In genomic region chr17:77687417-77687816, GRCh38 we compare ENCODE assay signal across 17 cellular contexts.
A peak's percentile ranks its signal among the peaks of the same experiment; 100 is the strongest.
DNase-seq lines count a peak whose midpoint lies in the region; ATAC-seq and TF ChIP-seq lines count a peak whose summit lies in the region.
"Had no signal": no experiment of that assay in that cellular context is flagged by ENCODE, and none has a peak within 500 bp of the region (broad histone marks: within the 10 kb centered on the region; RNA-seq: fewer than 3 reads in every experiment).

No MANE protein-coding gene starts in this region.

- no peaks in the 10 kb centered on the region for H3K9me3 ChIP-seq in HEK293 (ENCODE audit: control insufficient read depth, insufficient read depth, low read depth, low read length)
- H3K9me3 ChIP-seq in right lobe of liver, result no peaks in the 10 kb centered on the region
- H3K9me3 ChIP-seq: HAP-1 had no signal

- TF ChIP-seq CTCF in HEK293 (tag by site-specific recombination; IDR thresholded peaks at IDR 0.05) (no peak), right lobe of liver (IDR thresholded peaks at IDR 0.05) (no peak)

- H3K4me3 ChIP-seq in HEK293 (ENCODE audit: low read depth, low read length), result no peak overlapping the region
- H3K4me3 ChIP-seq in right lobe of liver, result no peak overlapping the region
- H3K4me3 ChIP-seq: HAP-1 had no signal

- intact Hi-C loops in right lobe of liver (cut with DNase I), result no loop called here

- no peaks in the 10 kb centered on the region for H3K27me3 ChIP-seq in right lobe of liver

- DNase-seq in activated effector memory CD4-positive, alpha-beta T cell treated with anti-CD3 and anti-CD28 coated beads, Interleukin-2, amount 50 U/mL, for 16 hours, result peak; percentile 13
- DNase-seq in activated effector memory CD4-positive, alpha-beta T cell treated with Interleukin-2 at 50 U/mL for 16 hours, result no peak
- peak in 2 of 3 donors; percentile 5 to 9 for DNase-seq in right lobe of liver
- DNase-seq in stimulated activated CD4-positive, alpha-beta T cell treated with anti-CD3 and anti-CD28 coated beads, Interleukin-15, amount 100 ng/mL, for 24 hours, result no peak
- no peak for DNase-seq in NCI-H1048 (lab: John Stamatoyannopoulos, UW)
- DNase-seq: C1 segment of cervical spinal cord; Calu3; CD4-positive, alpha-beta memory T cell; COR-L47; DMS53; DMS79 treated with DMSO at 0.1 percent for 48 hours; GF-D8; GOT3 had no signal

- WGBS in right lobe of liver (ENCODE audit: insufficient coverage, low coverage, low lambda C conversion rate, missing lambda C conversion rate), result 66% methylated on average over 5 of the region's 6 CpGs

- TF ChIP-seq POLR2A in right lobe of liver (IDR thresholded peaks at IDR 0.05), result no peak

- no peak overlapping the region for H3K27ac ChIP-seq in HEK293 (ENCODE audit: extremely low read depth, low read depth, low read length)
- no peak overlapping the region for H3K27ac ChIP-seq in right lobe of liver
- H3K27ac ChIP-seq: 22Rv1 had no signal

- no peak for ATAC-seq in right lobe of liver
- no peak for ATAC-seq in GM19467 (IDR thresholded peaks at IDR 0.05; ENCODE audit: unreplicated experiment)

- H3K36me3 ChIP-seq in HEK293 (ENCODE audit: control insufficient read depth in 2 of 2, insufficient read depth in 1 of 2, low read length in 2 of 2) (no peaks in the 10 kb centered on the region), right lobe of liver (no peaks in the 10 kb centered on the region)
- H3K36me3 ChIP-seq: HAP-1 had no signal

- POLR2A ChIA-PET in HEK293 (lab: Yijun Ruan, JAX), result no interaction called here

- H3K4me1 ChIP-seq in HEK293 (ENCODE audit: control insufficient read depth, insufficient read depth, low read length), result 0 out of 2 replicates have a peak, but pooled peaks cover 3% of the 10 kb centered on the region
- H3K4me1 ChIP-seq in right lobe of liver, result no peaks in the 10 kb centered on the region
- H3K4me1 ChIP-seq: HAP-1 had no signal

- CTCF ChIA-PET in HEK293 (lab: Yijun Ruan, JAX), result interaction anchor here (0.6 to 0.7 kb wide), 2 partner anchors 227 to 354 kb away, joined by 3 to 9 read pairs; no protein-coding TSS in a partner anchor

TF ChIP-seq in HEK293, 187 proteins besides CTCF, POLR2A, EP300 and RAD21:
- TF ChIP-seq GLIS1 (tag by site-specific recombination; IDR thresholded peaks at IDR 0.05) (peak; percentile 58; the same call in 1 of the 2 replicates), FEZF1 (tag by site-specific recombination; IDR thresholded peaks at IDR 0.05) (no peak)

Comparison
In these comparisons a context has a peak if more than half of its experiments do, and no peak if none do; other contexts are left out.
1. DNase-seq: peak in activated effector memory CD4-positive, alpha-beta T cell treated with anti-CD3 and anti-CD28 coated beads, Interleukin-2, amount 50 U/mL, for 16 hours (single experiment) and right lobe of liver (2 of 3); none in activated effector memory CD4-positive, alpha-beta T cell treated with Interleukin-2 at 50 U/mL for 16 hours (single experiment), stimulated activated CD4-positive, alpha-beta T cell treated with anti-CD3 and anti-CD28 coated beads, Interleukin-15, amount 100 ng/mL, for 24 hours (single experiment) and NCI-H1048 (single experiment).